In the genomic region with DNA sequence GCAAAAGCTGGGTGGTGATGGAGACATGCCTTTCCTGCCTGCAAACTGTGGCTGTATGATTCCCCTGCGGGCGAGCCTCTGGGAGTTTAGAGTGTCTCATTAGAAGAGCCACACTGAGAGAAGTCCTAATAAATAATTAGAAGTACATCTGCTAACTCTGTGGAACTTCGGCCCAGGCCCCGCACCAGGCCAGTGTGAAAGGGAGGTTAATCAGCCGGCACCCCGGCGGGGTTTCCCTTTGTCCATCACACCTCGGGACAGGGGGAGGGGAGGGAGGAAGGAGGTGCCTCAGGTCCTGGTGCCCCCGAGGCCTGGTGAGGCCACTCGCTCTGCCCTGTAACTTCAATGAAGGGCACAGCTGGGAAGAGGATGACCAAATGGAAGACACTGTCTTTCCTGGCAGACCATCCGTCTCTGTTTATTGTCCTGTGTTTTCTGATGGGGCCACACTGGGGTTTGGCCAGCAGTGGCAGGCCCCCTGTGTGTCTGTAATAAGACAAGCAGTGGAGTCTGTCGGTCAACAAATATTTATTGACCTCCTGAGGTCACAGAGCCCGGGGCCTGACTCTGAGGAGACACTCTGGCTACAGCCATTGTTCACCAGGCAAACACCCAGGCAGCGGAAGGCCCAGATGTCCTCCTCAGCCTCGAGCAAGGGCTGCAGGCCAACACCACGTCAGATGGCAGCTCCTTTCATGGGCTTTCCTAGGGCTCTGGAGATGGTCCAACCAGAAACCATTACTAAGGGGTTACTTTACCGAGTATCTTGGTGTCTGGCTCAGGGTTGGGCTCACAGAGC, we compare ENCODE assay signal across 1 cellular context.
TF ChIP-seq lines count a peak whose summit lies in the region.

No MANE protein-coding gene starts in this region.

TF ChIP-seq in HepG2, 621 proteins besides CTCF, POLR2A, EP300 and RAD21 (continued from another document and continues in another):
- TF ChIP-seq, protein P1, sequence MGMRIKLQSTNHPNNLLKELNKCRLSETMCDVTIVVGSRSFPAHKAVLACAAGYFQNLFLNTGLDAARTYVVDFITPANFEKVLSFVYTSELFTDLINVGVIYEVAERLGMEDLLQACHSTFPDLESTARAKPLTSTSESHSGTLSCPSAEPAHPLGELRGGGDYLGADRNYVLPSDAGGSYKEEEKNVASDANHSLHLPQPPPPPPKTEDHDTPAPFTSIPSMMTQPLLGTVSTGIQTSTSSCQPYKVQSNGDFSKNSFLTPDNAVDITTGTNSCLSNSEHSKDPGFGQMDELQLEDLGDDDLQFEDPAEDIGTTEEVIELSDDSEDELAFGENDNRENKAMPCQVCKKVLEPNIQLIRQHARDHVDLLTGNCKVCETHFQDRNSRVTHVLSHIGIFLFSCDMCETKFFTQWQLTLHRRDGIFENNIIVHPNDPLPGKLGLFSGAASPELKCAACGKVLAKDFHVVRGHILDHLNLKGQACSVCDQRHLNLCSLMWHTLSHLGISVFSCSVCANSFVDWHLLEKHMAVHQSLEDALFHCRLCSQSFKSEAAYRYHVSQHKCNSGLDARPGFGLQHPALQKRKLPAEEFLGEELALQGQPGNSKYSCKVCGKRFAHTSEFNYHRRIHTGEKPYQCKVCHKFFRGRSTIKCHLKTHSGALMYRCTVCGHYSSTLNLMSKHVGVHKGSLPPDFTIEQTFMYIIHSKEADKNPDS (CRISPR knock-in tag; IDR thresholded peaks at IDR 0.05) = no peak
- no peak for TF ChIP-seq ETV6 (CRISPR knock-in tag; conservative IDR thresholded peaks at IDR 0.05)
- 0 out of 2 replicates have a peak, but pooled peaks have one; percentile 58 for TF ChIP-seq NFIC (IDR thresholded peaks at IDR 0.05; ENCODE audit: low read length)
- TF ChIP-seq ZNF205 (CRISPR knock-in tag; IDR thresholded peaks at IDR 0.05) = no peak
- 0 out of 2 replicates have a peak, but pooled peaks have one; percentile 65 for TF ChIP-seq RCOR2 (CRISPR knock-in tag; IDR thresholded peaks at IDR 0.05)
- TF ChIP-seq, protein P2, sequence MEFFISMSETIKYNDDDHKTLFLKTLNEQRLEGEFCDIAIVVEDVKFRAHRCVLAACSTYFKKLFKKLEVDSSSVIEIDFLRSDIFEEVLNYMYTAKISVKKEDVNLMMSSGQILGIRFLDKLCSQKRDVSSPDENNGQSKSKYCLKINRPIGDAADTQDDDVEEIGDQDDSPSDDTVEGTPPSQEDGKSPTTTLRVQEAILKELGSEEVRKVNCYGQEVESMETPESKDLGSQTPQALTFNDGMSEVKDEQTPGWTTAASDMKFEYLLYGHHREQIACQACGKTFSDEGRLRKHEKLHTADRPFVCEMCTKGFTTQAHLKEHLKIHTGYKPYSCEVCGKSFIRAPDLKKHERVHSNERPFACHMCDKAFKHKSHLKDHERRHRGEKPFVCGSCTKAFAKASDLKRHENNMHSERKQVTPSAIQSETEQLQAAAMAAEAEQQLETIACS (CRISPR knock-in tag; IDR thresholded peaks at IDR 0.05) = no peak
- TF ChIP-seq, protein P3, sequence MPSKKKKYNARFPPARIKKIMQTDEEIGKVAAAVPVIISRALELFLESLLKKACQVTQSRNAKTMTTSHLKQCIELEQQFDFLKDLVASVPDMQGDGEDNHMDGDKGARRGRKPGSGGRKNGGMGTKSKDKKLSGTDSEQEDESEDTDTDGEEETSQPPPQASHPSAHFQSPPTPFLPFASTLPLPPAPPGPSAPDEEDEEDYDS (CRISPR knock-in tag; IDR thresholded peaks at IDR 0.05) = no peak
- TF ChIP-seq SMARCE1 (IDR thresholded peaks at IDR 0.05; ENCODE audit: borderline replicate concordance) = no peak
- TF ChIP-seq, protein P4, sequence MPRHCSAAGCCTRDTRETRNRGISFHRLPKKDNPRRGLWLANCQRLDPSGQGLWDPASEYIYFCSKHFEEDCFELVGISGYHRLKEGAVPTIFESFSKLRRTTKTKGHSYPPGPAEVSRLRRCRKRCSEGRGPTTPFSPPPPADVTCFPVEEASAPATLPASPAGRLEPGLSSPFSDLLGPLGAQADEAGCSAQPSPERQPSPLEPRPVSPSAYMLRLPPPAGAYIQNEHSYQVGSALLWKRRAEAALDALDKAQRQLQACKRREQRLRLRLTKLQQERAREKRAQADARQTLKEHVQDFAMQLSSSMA (CRISPR knock-in tag; IDR thresholded peaks at IDR 0.05) = no peak
- TF ChIP-seq, protein P5, sequence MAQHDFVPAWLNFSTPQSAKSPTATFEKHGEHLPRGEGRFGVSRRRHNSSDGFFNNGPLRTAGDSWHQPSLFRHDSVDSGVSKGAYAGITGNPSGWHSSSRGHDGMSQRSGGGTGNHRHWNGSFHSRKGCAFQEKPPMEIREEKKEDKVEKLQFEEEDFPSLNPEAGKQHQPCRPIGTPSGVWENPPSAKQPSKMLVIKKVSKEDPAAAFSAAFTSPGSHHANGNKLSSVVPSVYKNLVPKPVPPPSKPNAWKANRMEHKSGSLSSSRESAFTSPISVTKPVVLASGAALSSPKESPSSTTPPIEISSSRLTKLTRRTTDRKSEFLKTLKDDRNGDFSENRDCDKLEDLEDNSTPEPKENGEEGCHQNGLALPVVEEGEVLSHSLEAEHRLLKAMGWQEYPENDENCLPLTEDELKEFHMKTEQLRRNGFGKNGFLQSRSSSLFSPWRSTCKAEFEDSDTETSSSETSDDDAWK (CRISPR knock-in tag; IDR thresholded peaks at IDR 0.05) = no peak
- no peak for TF ChIP-seq ZNF674 (CRISPR knock-in tag; IDR thresholded peaks at IDR 0.05; ENCODE audit: low read depth)
- peak; percentile 65; the same call in 1 of the 2 replicates for TF ChIP-seq REPIN1 (CRISPR knock-in tag; IDR thresholded peaks at IDR 0.05; ENCODE audit: borderline replicate concordance, low read depth)
- TF ChIP-seq MBD4 (IDR thresholded peaks at IDR 0.05; ENCODE audit: borderline replicate concordance, low read length) = no peak
- TF ChIP-seq ZNF230 (CRISPR knock-in tag; IDR thresholded peaks at IDR 0.05) = no peak
- TF ChIP-seq BCL6 (CRISPR knock-in tag; IDR thresholded peaks at IDR 0.05) = peak; percentile 89
- TF ChIP-seq, protein P6, sequence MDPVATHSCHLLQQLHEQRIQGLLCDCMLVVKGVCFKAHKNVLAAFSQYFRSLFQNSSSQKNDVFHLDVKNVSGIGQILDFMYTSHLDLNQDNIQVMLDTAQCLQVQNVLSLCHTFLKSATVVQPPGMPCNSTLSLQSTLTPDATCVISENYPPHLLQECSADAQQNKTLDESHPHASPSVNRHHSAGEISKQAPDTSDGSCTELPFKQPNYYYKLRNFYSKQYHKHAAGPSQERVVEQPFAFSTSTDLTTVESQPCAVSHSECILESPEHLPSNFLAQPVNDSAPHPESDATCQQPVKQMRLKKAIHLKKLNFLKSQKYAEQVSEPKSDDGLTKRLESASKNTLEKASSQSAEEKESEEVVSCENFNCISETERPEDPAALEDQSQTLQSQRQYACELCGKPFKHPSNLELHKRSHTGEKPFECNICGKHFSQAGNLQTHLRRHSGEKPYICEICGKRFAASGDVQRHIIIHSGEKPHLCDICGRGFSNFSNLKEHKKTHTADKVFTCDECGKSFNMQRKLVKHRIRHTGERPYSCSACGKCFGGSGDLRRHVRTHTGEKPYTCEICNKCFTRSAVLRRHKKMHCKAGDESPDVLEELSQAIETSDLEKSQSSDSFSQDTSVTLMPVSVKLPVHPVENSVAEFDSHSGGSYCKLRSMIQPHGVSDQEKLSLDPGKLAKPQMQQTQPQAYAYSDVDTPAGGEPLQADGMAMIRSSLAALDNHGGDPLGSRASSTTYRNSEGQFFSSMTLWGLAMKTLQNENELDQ (CRISPR knock-in tag; IDR thresholded peaks at IDR 0.05; ENCODE audit: borderline replicate concordance) = no peak
- no peak for TF ChIP-seq PHF5A (CRISPR knock-in tag; IDR thresholded peaks at IDR 0.05; ENCODE audit: low read depth, unreplicated experiment)
- TF ChIP-seq, protein P7, sequence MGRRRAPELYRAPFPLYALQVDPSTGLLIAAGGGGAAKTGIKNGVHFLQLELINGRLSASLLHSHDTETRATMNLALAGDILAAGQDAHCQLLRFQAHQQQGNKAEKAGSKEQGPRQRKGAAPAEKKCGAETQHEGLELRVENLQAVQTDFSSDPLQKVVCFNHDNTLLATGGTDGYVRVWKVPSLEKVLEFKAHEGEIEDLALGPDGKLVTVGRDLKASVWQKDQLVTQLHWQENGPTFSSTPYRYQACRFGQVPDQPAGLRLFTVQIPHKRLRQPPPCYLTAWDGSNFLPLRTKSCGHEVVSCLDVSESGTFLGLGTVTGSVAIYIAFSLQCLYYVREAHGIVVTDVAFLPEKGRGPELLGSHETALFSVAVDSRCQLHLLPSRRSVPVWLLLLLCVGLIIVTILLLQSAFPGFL (CRISPR knock-in tag; IDR thresholded peaks at IDR 0.05) = no peak
- TF ChIP-seq ZMYM3 (CRISPR knock-in tag; IDR thresholded peaks at IDR 0.05) = peak; percentile 61; the same call in 1 of the 2 replicates
- no peak for TF ChIP-seq ZNF747 (CRISPR knock-in tag; IDR thresholded peaks at IDR 0.05; ENCODE audit: borderline replicate concordance)
- TF ChIP-seq ZNF326 (CRISPR knock-in tag; IDR thresholded peaks at IDR 0.05; ENCODE audit: borderline replicate concordance) = no peak
- TF ChIP-seq NFKBIZ (CRISPR knock-in tag; IDR thresholded peaks at IDR 0.05) = no peak
- no peak for TF ChIP-seq ZNF562 (CRISPR knock-in tag; IDR thresholded peaks at IDR 0.05; ENCODE audit: borderline replicate concordance)
- no peak for TF ChIP-seq ZEB1 (IDR thresholded peaks at IDR 0.05; ENCODE audit: insufficient replicate concordance, low read depth)
- TF ChIP-seq TBL1XR1 (IDR thresholded peaks at IDR 0.05; ENCODE audit: borderline replicate concordance, low read length, partially characterized antibody) = no peak
- no peak for TF ChIP-seq ZFP82 (CRISPR knock-in tag; IDR thresholded peaks at IDR 0.05; ENCODE audit: borderline replicate concordance)
- no peak for TF ChIP-seq TAF15 (IDR thresholded peaks at IDR 0.05; ENCODE audit: low read depth, low read length, poor library complexity, severe bottlenecking)
- TF ChIP-seq, protein P8, sequence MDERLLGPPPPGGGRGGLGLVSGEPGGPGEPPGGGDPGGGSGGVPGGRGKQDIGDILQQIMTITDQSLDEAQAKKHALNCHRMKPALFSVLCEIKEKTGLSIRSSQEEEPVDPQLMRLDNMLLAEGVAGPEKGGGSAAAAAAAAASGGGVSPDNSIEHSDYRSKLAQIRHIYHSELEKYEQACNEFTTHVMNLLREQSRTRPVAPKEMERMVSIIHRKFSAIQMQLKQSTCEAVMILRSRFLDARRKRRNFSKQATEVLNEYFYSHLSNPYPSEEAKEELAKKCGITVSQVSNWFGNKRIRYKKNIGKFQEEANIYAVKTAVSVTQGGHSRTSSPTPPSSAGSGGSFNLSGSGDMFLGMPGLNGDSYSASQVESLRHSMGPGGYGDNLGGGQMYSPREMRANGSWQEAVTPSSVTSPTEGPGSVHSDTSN (CRISPR knock-in tag; IDR thresholded peaks at IDR 0.05) = no peak
- TF ChIP-seq SYNCRIP (IDR thresholded peaks at IDR 0.05; ENCODE audit: insufficient read depth, low read depth, low read length) = no peak
- TF ChIP-seq, protein P9, sequence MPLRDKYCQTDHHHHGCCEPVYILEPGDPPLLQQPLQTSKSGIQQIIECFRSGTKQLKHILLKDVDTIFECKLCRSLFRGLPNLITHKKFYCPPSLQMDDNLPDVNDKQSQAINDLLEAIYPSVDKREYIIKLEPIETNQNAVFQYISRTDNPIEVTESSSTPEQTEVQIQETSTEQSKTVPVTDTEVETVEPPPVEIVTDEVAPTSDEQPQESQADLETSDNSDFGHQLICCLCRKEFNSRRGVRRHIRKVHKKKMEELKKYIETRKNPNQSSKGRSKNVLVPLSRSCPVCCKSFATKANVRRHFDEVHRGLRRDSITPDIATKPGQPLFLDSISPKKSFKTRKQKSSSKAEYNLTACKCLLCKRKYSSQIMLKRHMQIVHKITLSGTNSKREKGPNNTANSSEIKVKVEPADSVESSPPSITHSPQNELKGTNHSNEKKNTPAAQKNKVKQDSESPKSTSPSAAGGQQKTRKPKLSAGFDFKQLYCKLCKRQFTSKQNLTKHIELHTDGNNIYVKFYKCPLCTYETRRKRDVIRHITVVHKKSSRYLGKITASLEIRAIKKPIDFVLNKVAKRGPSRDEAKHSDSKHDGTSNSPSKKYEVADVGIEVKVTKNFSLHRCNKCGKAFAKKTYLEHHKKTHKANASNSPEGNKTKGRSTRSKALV (CRISPR knock-in tag; IDR thresholded peaks at IDR 0.05) = no peak
- TF ChIP-seq JUND (CRISPR knock-in tag; IDR thresholded peaks at IDR 0.05) = no peak
- 0 out of 2 replicates have a peak, but pooled peaks have one; percentile 40 for TF ChIP-seq ERF (CRISPR knock-in tag; IDR thresholded peaks at IDR 0.05)
- TF ChIP-seq, protein P10, sequence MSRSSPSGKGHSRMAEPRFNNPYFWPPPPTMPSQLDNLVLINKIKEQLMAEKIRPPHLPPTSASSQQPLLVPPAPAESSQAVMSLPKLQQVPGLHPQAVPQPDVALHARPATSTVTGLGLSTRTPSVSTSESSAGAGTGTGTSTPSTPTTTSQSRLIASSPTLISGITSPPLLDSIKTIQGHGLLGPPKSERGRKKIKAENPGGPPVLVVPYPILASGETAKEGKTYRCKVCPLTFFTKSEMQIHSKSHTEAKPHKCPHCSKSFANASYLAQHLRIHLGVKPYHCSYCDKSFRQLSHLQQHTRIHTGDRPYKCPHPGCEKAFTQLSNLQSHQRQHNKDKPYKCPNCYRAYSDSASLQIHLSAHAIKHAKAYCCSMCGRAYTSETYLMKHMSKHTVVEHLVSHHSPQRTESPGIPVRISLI (CRISPR knock-in tag; IDR thresholded peaks at IDR 0.05; ENCODE audit: borderline replicate concordance) = no peak
- TF ChIP-seq, protein P11, sequence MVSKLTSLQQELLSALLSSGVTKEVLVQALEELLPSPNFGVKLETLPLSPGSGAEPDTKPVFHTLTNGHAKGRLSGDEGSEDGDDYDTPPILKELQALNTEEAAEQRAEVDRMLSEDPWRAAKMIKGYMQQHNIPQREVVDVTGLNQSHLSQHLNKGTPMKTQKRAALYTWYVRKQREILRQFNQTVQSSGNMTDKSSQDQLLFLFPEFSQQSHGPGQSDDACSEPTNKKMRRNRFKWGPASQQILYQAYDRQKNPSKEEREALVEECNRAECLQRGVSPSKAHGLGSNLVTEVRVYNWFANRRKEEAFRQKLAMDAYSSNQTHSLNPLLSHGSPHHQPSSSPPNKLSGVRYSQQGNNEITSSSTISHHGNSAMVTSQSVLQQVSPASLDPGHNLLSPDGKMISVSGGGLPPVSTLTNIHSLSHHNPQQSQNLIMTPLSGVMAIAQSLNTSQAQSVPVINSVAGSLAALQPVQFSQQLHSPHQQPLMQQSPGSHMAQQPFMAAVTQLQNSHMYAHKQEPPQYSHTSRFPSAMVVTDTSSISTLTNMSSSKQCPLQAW (CRISPR knock-in tag; IDR thresholded peaks at IDR 0.05) = no peak
- no peak for TF ChIP-seq BRCA1 (CRISPR knock-in tag; IDR thresholded peaks at IDR 0.05)
- no peak for TF ChIP-seq ATM (IDR thresholded peaks at IDR 0.05; ENCODE audit: borderline replicate concordance)
- TF ChIP-seq, protein P12, sequence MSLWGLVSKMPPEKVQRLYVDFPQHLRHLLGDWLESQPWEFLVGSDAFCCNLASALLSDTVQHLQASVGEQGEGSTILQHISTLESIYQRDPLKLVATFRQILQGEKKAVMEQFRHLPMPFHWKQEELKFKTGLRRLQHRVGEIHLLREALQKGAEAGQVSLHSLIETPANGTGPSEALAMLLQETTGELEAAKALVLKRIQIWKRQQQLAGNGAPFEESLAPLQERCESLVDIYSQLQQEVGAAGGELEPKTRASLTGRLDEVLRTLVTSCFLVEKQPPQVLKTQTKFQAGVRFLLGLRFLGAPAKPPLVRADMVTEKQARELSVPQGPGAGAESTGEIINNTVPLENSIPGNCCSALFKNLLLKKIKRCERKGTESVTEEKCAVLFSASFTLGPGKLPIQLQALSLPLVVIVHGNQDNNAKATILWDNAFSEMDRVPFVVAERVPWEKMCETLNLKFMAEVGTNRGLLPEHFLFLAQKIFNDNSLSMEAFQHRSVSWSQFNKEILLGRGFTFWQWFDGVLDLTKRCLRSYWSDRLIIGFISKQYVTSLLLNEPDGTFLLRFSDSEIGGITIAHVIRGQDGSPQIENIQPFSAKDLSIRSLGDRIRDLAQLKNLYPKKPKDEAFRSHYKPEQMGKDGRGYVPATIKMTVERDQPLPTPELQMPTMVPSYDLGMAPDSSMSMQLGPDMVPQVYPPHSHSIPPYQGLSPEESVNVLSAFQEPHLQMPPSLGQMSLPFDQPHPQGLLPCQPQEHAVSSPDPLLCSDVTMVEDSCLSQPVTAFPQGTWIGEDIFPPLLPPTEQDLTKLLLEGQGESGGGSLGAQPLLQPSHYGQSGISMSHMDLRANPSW (CRISPR knock-in tag; IDR thresholded peaks at IDR 0.05; ENCODE audit: borderline replicate concordance) = no peak
